In genomic region chr19:18657590-18658365, GRCh38 we compare ENCODE assay signal across 9 cellular contexts. TPM values are rescaled to one million over a fixed set of nuclear protein-coding genes. Genes with fewer than 3 reads are reported as not detected.
A peak's percentile ranks its signal among the peaks of the same experiment; 100 is the strongest.
DNase-seq lines count a peak whose midpoint lies in the region; ATAC-seq and TF ChIP-seq lines count a peak whose summit lies in the region.
"Had no signal": no experiment of that assay in that cellular context is flagged by ENCODE, and none has a peak within 500 bp of the region (broad histone marks: within the 10 kb centered on the region; RNA-seq: fewer than 3 reads in every experiment).

No MANE protein-coding gene starts in this region.

- no peaks in the 10 kb centered on the region for H3K36me3 ChIP-seq in esophagus squamous epithelium

- TF ChIP-seq CTCF in NB4 (IDR thresholded peaks at IDR 0.05; ENCODE audit: low read depth, low read length): no peak
- no peak for TF ChIP-seq CTCF in esophagus squamous epithelium (IDR thresholded peaks at IDR 0.05)

- no peaks in the 10 kb centered on the region for H3K27me3 ChIP-seq in esophagus squamous epithelium

- H3K4me1 ChIP-seq in esophagus squamous epithelium: peaks cover 6 to 60% (median 31%) of the 10 kb centered on the region in 3 donors

- ATAC-seq in HG02763 (IDR thresholded peaks at IDR 0.05; ENCODE audit: unreplicated experiment) (no peak), HG03139 (IDR thresholded peaks at IDR 0.05; ENCODE audit: unreplicated experiment) (no peak)

- intact Hi-C loops in esophagus squamous epithelium (cut with DNase I): no loop called here

- peak overlapping the region; percentile 65 to 87 (median 80) for H3K27ac ChIP-seq in esophagus squamous epithelium

- DNase-seq in COLO829 (ENCODE audit: low spot score) (peak; percentile 26), NB4 (ENCODE audit: low read depth) (peak; percentile 85), esophagus squamous epithelium (lab: John Stamatoyannopoulos, UW) (no peak), occipital lobe (lab: John Stamatoyannopoulos, UW) (peak; percentile 58), NCI-H2029 treated with DMSO at 0.1 percent for 48 hours (lab: John Stamatoyannopoulos, UW) (no peak), SK-N-DZ (ENCODE audit: low spot score) (no peak)
- DNase-seq: activated CD4-positive, alpha-beta memory T cell treated with anti-CD3 and anti-CD28 coated beads, Interleukin-2, amount 10 ng/mL, durations not matched to agents 7 days and 5 days had no signal

- no peak for TF ChIP-seq POLR2A in NB4 (IDR thresholded peaks at IDR 0.05; ENCODE audit: extremely low read depth, insufficient read length)
- TF ChIP-seq POLR2A in esophagus squamous epithelium (IDR thresholded peaks at IDR 0.05): no peak

- H3K9me3 ChIP-seq in esophagus squamous epithelium: no peaks in the 10 kb centered on the region

- 28 to 32% methylated on average over 2 to 6 of the region's 20 CpGs for WGBS in esophagus squamous epithelium, 2 donors

- H3K4me3 ChIP-seq in NB4 (ENCODE audit: low read depth, low read length): no peak overlapping the region
- H3K4me3 ChIP-seq in esophagus squamous epithelium: peak overlapping the region in 1 of 4 donors; percentile 4

RNA-seq across cellular contexts. Expression of gene KLHL26, which starts 20.9 kb away (rescaled TPM):
- total RNA-seq in esophagus squamous epithelium: 1 to 10 TPM; 1.6 to 6.6 (median 3.4) TPM
- total RNA-seq in occipital lobe: 7.0 TPM
- polyA plus RNA-seq in SK-N-DZ (2014; cell fraction: cytosol; rRNA removed): 3.0 and 6.1 TPM in 2 replicates
- polyA plus RNA-seq in SK-N-DZ (2014; cell fraction: nucleus; rRNA removed): 1.6 and 2.7 TPM in 2 replicates

RNA-seq across cellular contexts. Expression of gene CRTC1, which starts 25.7 kb away (rescaled TPM):
- total RNA-seq in esophagus squamous epithelium (1 to 10 TPM; 1.8 to 3.6 (median 2.1) TPM), occipital lobe (6.6 TPM)
- 1.8 and 2.4 TPM in 2 replicates for polyA plus RNA-seq in SK-N-DZ (2014; cell fraction: cytosol; rRNA removed)
- 9.7 and 10.7 TPM in 2 replicates for polyA plus RNA-seq in SK-N-DZ (2014; cell fraction: nucleus; rRNA removed)

RNA-seq across cellular contexts. Expression of gene TMEM59L, which starts 45.1 kb away (rescaled TPM):
- 1 to 10 TPM in 1 of 4 donors, under 1 TPM in 1, not detected in 2; 0.18 to 2.7 TPM for total RNA-seq in esophagus squamous epithelium
- 34.5 TPM for total RNA-seq in occipital lobe
- polyA plus RNA-seq in SK-N-DZ (2014; cell fraction: cytosol; rRNA removed): 8.1 and 9.2 TPM in 2 replicates
- polyA plus RNA-seq in SK-N-DZ (2014; cell fraction: nucleus; rRNA removed): 35.4 and 50.9 TPM in 2 replicates

RNA-seq across cellular contexts. Expression of gene CRLF1, which starts 51.2 kb away (rescaled TPM):
- 10 to 100 TPM; 13.2 to 82.6 (median 19.3) TPM for total RNA-seq in esophagus squamous epithelium
- total RNA-seq in occipital lobe: 0.94 TPM
- 10.9 and 26.9 TPM in 2 replicates for polyA plus RNA-seq in SK-N-DZ (2014; cell fraction: cytosol; rRNA removed)
- polyA plus RNA-seq in SK-N-DZ (2014; cell fraction: nucleus; rRNA removed): 5.0 and 5.3 TPM in 2 replicates
- total RNA-seq: activated CD4-positive, alpha-beta memory T cell treated with anti-CD3 and anti-CD28 coated beads, Interleukin-2, amount 10 ng/mL, durations not matched to agents 7 days and 5 days had no signal

Comparison
In these comparisons a context has a peak if more than half of its experiments do, and no peak if none do; other contexts are left out.
1. DNase-seq: peak in COLO829 (single experiment), NB4 (single experiment) and occipital lobe (single experiment); none in esophagus squamous epithelium (single experiment), NCI-H2029 treated with DMSO at 0.1 percent for 48 hours (single experiment) and SK-N-DZ (single experiment).